ENCODE assay signal across 35 cellular contexts in genomic region chr5:40137223-40137622, GRCh38.
DNase-seq lines count a peak whose midpoint lies in the region; ATAC-seq, FAIRE-seq and TF ChIP-seq lines count a peak whose summit lies in the region.
"Had no signal": no experiment of that assay in that cellular context is flagged by ENCODE, and none has a peak within 500 bp of the region (broad histone marks: within the 10 kb centered on the region; RNA-seq: fewer than 3 reads in every experiment).

No MANE protein-coding gene starts in this region.

- H3K4me2 ChIP-seq in HepG2 (ENCODE audit: low read depth, low read length): no peak overlapping the region
- H3K4me2 ChIP-seq in K562 (ENCODE audit: insufficient read depth, low read length): no peak overlapping the region
- H3K4me2 ChIP-seq: A549; BLaER1; BLaER1 treated with 17β-estradiol and CSF1 and Interleukin-3, amounts not matched to agents 10 nM and 100 nM had no signal

- no peak for ATAC-seq in HepG2
- no peak for ATAC-seq in right lobe of liver
- ATAC-seq in K562: no peak
- ATAC-seq: A549; CD8-positive, alpha-beta T cell had no signal

- H3K9me3 ChIP-seq in HepG2 (ENCODE audit: low read length) (peaks cover 79% of the 10 kb centered on the region), right lobe of liver (no peaks in the 10 kb centered on the region), HEK293 (ENCODE audit: control insufficient read depth, insufficient read depth, low read depth, low read length) (no peaks in the 10 kb centered on the region; the same call in 1 of the 2 replicates), K562 (replicated peaks; ENCODE audit: control insufficient read depth, insufficient read depth, low read depth, low read length) (no peaks in the 10 kb centered on the region; the same call in 1 of the 2 replicates)
- H3K9me3 ChIP-seq: A549; BE2C; BLaER1; BLaER1 treated with 17β-estradiol and CSF1 and Interleukin-3, amounts not matched to agents 10 nM and 100 nM; Caco-2 had no signal

- H3K9me1 ChIP-seq in K562 (ENCODE audit: control insufficient read depth, insufficient read depth, low read length): no peaks in the 10 kb centered on the region

- CTCF ChIA-PET in HepG2 (lab: Yijun Ruan, JAX; ENCODE audit: low intra/inter-chr PET ratio, low total read pairs) (no interaction called here), HEK293 (lab: Yijun Ruan, JAX) (no interaction called here), K562 (lab: Yijun Ruan, JAX; ENCODE audit: low intra/inter-chr PET ratio) (no interaction called here)

- in situ Hi-C loops in HepG2 (cut with HindIII; ENCODE audit: extremely low pct_ligation_motif_present, low pct_unique_long_range_greater_than_20kb): no loop called here
- in situ Hi-C loops in K562 (cut with MboI): no loop called here

- POLR2A ChIA-PET in HepG2 (lab: Yijun Ruan, JAX): no interaction called here
- POLR2A ChIA-PET in HEK293 (lab: Yijun Ruan, JAX): no interaction called here
- POLR2A ChIA-PET in K562 (lab: Yijun Ruan, JAX): no interaction called here

- no TSS peak for BruUV-seq in HepG2 (replicated peaks; lab: Mats Ljungman, UMichigan)
- BruUV-seq in K562 (replicated peaks; lab: Mats Ljungman, UMichigan): no TSS peak

- no peaks in the 10 kb centered on the region for H3K27me3 ChIP-seq in HepG2 (ENCODE audit: control insufficient read depth in 1 of 2, insufficient read depth in 2 of 2, low read length in 2 of 2)
- H3K27me3 ChIP-seq in right lobe of liver: no peaks in the 10 kb centered on the region
- H3K27me3 ChIP-seq in K562 (ENCODE audit: control insufficient read depth in 2 of 2, insufficient read depth in 2 of 2, low read length in 2 of 2): no peaks in the 10 kb centered on the region
- H3K27me3 ChIP-seq: BE2C; BLaER1; BLaER1 treated with 17β-estradiol and CSF1 and Interleukin-3, amounts not matched to agents 10 nM and 100 nM had no signal

- H2AFZ ChIP-seq in HepG2 (ENCODE audit: low read length) (no peak overlapping the region), K562 (ENCODE audit: low read depth, low read length) (no peak overlapping the region)

- H3K79me2 ChIP-seq in HepG2 (ENCODE audit: insufficient read depth, low read length) (no peaks in the 10 kb centered on the region), K562 (ENCODE audit: control insufficient read depth, insufficient read depth, low read length) (no peaks in the 10 kb centered on the region)

- 0% methylated on average over 1 of the region's 1 CpG for WGBS in HepG2 (ENCODE audit: low lambda C conversion rate)
- WGBS in right lobe of liver (ENCODE audit: insufficient coverage, low coverage, low lambda C conversion rate, missing lambda C conversion rate): 43% methylated on average over 1 of the region's 1 CpG
- no CpG with 5 or more reads among the region's 1 CpG for WGBS in K562 (ENCODE audit: insufficient coverage, low coverage, missing lambda C conversion rate)

- H3K4me1 ChIP-seq in HepG2 (ENCODE audit: insufficient read depth, low read length) (no peaks in the 10 kb centered on the region), right lobe of liver (no peaks in the 10 kb centered on the region), HEK293 (ENCODE audit: control insufficient read depth, insufficient read depth, low read length) (no peaks in the 10 kb centered on the region), K562 (replicated peaks in 1 of 2; ENCODE audit: control insufficient read depth in 2 of 2, insufficient read depth in 2 of 2, low read length in 2 of 2) (no peaks in the 10 kb centered on the region)
- H3K4me1 ChIP-seq: A549; BE2C; BLaER1; BLaER1 treated with 17β-estradiol and CSF1 and Interleukin-3, amounts not matched to agents 10 nM and 100 nM had no signal

- H3K36me3 ChIP-seq in HepG2 (replicated peaks in 1 of 2; ENCODE audit: control insufficient read depth in 1 of 2, insufficient read depth in 2 of 2, low read length in 2 of 2) (no peaks in the 10 kb centered on the region), right lobe of liver (no peaks in the 10 kb centered on the region), HEK293 (ENCODE audit: control insufficient read depth in 2 of 2, insufficient read depth in 1 of 2, low read length in 2 of 2) (no peaks in the 10 kb centered on the region), K562 (ENCODE audit: control insufficient read depth, insufficient read depth, low read length) (no peaks in the 10 kb centered on the region)
- H3K36me3 ChIP-seq: BE2C; BLaER1; BLaER1 treated with 17β-estradiol and CSF1 and Interleukin-3, amounts not matched to agents 10 nM and 100 nM had no signal

- H3K4me3 ChIP-seq in HepG2 (replicated peaks in 1 of 3; ENCODE audit: insufficient read depth in 1 of 3, low read depth in 2 of 3, low read length in 3 of 3) (no peak overlapping the region), right lobe of liver (no peak overlapping the region), HEK293 (ENCODE audit: low read depth, low read length) (no peak overlapping the region), K562 (no peak overlapping the region)
- H3K4me3 ChIP-seq: A549; BLaER1; BLaER1 treated with 17β-estradiol and CSF1 and Interleukin-3, amounts not matched to agents 10 nM and 100 nM had no signal

- TF ChIP-seq RAD21 in HepG2 (CRISPR knock-in tag; IDR thresholded peaks at IDR 0.05) (no peak), K562 (CRISPR knock-in tag; conservative IDR thresholded peaks at IDR 0.05 in 1 of 2, IDR thresholded peaks at IDR 0.05 in 1 of 2) (no peak)

- no peak overlapping the region for H3K27ac ChIP-seq in HepG2 (ENCODE audit: extremely low read length, insufficient read depth, low read length)
- no peak overlapping the region for H3K27ac ChIP-seq in right lobe of liver
- no peak overlapping the region for H3K27ac ChIP-seq in HEK293 (ENCODE audit: extremely low read depth, low read depth, low read length)
- H3K27ac ChIP-seq in K562 (ENCODE audit: extremely low read depth, low read depth, low read length): no peak overlapping the region
- H3K27ac ChIP-seq: 22Rv1; A549; BLaER1; BLaER1 treated with 17β-estradiol and CSF1 and Interleukin-3, amounts not matched to agents 10 nM and 100 nM; C4-2B had no signal

- TF ChIP-seq EP300 in HepG2 (IDR thresholded peaks at IDR 0.05; ENCODE audit: low read depth in 2 of 2, low read length in 2 of 2) (no peak), HepG2 (CRISPR knock-in tag; IDR thresholded peaks at IDR 0.05; ENCODE audit: borderline replicate concordance) (no peak), K562 (IDR thresholded peaks at IDR 0.05; ENCODE audit: low read length) (no peak)

- TF ChIP-seq POLR2A in HepG2 (IDR thresholded peaks at IDR 0.05; ENCODE audit: insufficient read depth in 1 of 2, low read depth in 2 of 2, low read length in 2 of 2) (no peak), right lobe of liver (IDR thresholded peaks at IDR 0.05) (no peak), K562 (conservative IDR thresholded peaks at IDR 0.05) (no peak)

- intact Hi-C loops in HepG2 (cut with micrococcal nuclease; ENCODE audit: unreplicated experiment) (no loop called here), right lobe of liver (cut with DNase I) (no loop called here), K562 (cut with micrococcal nuclease) (no loop called here)

- TF ChIP-seq CTCF in HepG2 (CRISPR knock-in tag; IDR thresholded peaks at IDR 0.05) (no peak), right lobe of liver (IDR thresholded peaks at IDR 0.05) (no peak), HEK293 (tag by site-specific recombination; IDR thresholded peaks at IDR 0.05) (no peak), K562 (IDR thresholded peaks at IDR 0.05 in 2 of 3, conservative IDR thresholded peaks at IDR 0.05 in 1 of 3; ENCODE audit: insufficient read depth in 2 of 3, low read depth in 1 of 3, low read length in 3 of 3) (no peak)

- H4K20me1 ChIP-seq in HepG2 (ENCODE audit: insufficient read depth, low read length): no peaks in the 10 kb centered on the region
- no peaks in the 10 kb centered on the region for H4K20me1 ChIP-seq in K562 (replicated peaks; ENCODE audit: control insufficient read depth, insufficient read depth, low read length)
- H4K20me1 ChIP-seq: BLaER1; BLaER1 treated with 17β-estradiol and CSF1 and Interleukin-3, amounts not matched to agents 10 nM and 100 nM had no signal

- FAIRE-seq in HepG2 (lab: Jason Lieb, UNC) (no peak), K562 (lab: Jason Lieb, UNC) (no peak)
- FAIRE-seq: A204.1, A549, D721Med had no signal

- H3K9ac ChIP-seq in HepG2 (ENCODE audit: insufficient read depth, low read depth, low read length): no peak overlapping the region
- H3K9ac ChIP-seq in K562 (ENCODE audit: insufficient read depth in 1 of 2, low read depth in 2 of 2, low read length in 2 of 2): no peak overlapping the region
- H3K9ac ChIP-seq: BLaER1; BLaER1 treated with 17β-estradiol and CSF1 and Interleukin-3, amounts not matched to agents 10 nM and 100 nM had no signal

- DNase-seq in HepG2 (ENCODE audit: low spot score): no peak
- DNase-seq in right lobe of liver: no peak
- DNase-seq in K562 (ENCODE audit: extremely low read depth in 1 of 4, low spot score in 3 of 4): no peak
- DNase-seq in left kidney (ENCODE audit: low read depth, low spot score): peak; percentile 4
- DNase-seq in NK-92 treated with Interleukin-12 subunit alpha and Interleukin-12 subunit beta, amount 100 ng/mL, for 24 hours (lab: John Stamatoyannopoulos, UW): no peak
- no peak for DNase-seq in T-helper 9 cell
- no peak for DNase-seq in NCI-H82 treated with DMSO at 0.1 percent for 48 hours (lab: John Stamatoyannopoulos, UW; ENCODE audit: unreplicated experiment)
- DNase-seq: 8988T; ACHN; AML-193; BE2C; C1 segment of cervical spinal cord; Caco-2; Calu3; CD4-positive, alpha-beta memory T cell; CD4-positive, alpha-beta T cell; CD4-positive, CD25-positive, alpha-beta regulatory T cell; CD8-positive, alpha-beta memory T cell; CD8-positive, alpha-beta T cell; COR-L47; DMS 273 treated with DMSO at 0.1 percent for 48 hours; DMS153; DMS53; DMS79; DMS79 treated with DMSO at 0.1 percent for 48 hours; DND-41; EL had no signal

TF ChIP-seq in HepG2, 621 proteins besides CTCF, POLR2A, EP300 and RAD21:
- TF ChIP-seq HNRNPK (IDR thresholded peaks at IDR 0.05; ENCODE audit: low read depth, low read length, poor library complexity, severe bottlenecking): peak; percentile 61
- TF ChIP-seq SRY (CRISPR knock-in tag; IDR thresholded peaks at IDR 0.05): no peak

TF ChIP-seq in HEK293, 187 proteins besides CTCF, POLR2A, EP300 and RAD21:
- TF ChIP-seq PRDM1 (tag by site-specific recombination; IDR thresholded peaks at IDR 0.05) (peak; percentile 84), ZNF747 (tag by site-specific recombination; IDR thresholded peaks at IDR 0.05) (no peak)

TF ChIP-seq in K562, 482 proteins besides CTCF, POLR2A, EP300 and RAD21 (continues in another document):
- TF ChIP-seq L3MBTL2 (IDR thresholded peaks at IDR 0.05): no peak
- TF ChIP-seq IRF2 (CRISPR knock-in tag; IDR thresholded peaks at IDR 0.05): no peak
- peak; percentile 76 for TF ChIP-seq PCBP2 (IDR thresholded peaks at IDR 0.05; ENCODE audit: low read depth, low read length, poor library complexity, severe bottlenecking)
- no peak for TF ChIP-seq CC2D1A (IDR thresholded peaks at IDR 0.05)
- TF ChIP-seq CBFA2T3 (IDR thresholded peaks at IDR 0.05): no peak

Comparison
In these comparisons a context has a peak if more than half of its experiments do, and no peak if none do; other contexts are left out.
1. Of the 241 proteins assayed by ChIP-seq in both HepG2 and K562: peak only in HepG2: none; only in K562: PCBP2; in both: HNRNPK; in neither: 239.